In genomic region chr6:99305021-99305554, GRCh38 we compare ENCODE assay signal across 13 cellular contexts. TPM values are rescaled to one million over a fixed set of nuclear protein-coding genes. Genes with fewer than 3 reads are reported as not detected.
"Had no signal": no experiment of that assay in that cellular context is flagged by ENCODE, and none has a peak within 500 bp of the region (broad histone marks: within the 10 kb centered on the region; RNA-seq: fewer than 3 reads in every experiment).

No MANE protein-coding gene starts in this region.

- H3K27ac ChIP-seq: breast epithelium, esophagus muscularis mucosa, parathyroid adenoma, suprapubic skin had no signal

- DNase-seq: activated CD4-positive, alpha-beta memory T cell treated with anti-CD3 and anti-CD28 coated beads for 36 hours; activated effector memory CD4-positive, alpha-beta T cell treated with anti-CD3 and anti-CD28 coated beads, Interleukin-2, amount 50 U/mL, for 16 hours; activated naive CD8-positive, alpha-beta T cell treated with anti-CD3 and anti-CD28 coated beads for 36 hours; activated T-cell treated with anti-CD3 and anti-CD28 coated beads, Interleukin-2, amount 50 U/mL, for 4 hours; left colon; naive B cell; stimulated activated CD4-positive, alpha-beta T cell treated with anti-CD3 and anti-CD28 coated beads, Interleukin-2, amount 100 ng/mL, for 48 hours; stimulated activated naive CD4-positive, alpha-beta T cell treated with Interleukin-2 at 50 U/mL for 16 hours had no signal

- H3K27me3 ChIP-seq: breast epithelium, esophagus muscularis mucosa, suprapubic skin had no signal

- ATAC-seq: activated T-cell treated with anti-CD3 and anti-CD28 coated beads, Interleukin-2, amount 50 U/mL, for 4 hours; left colon had no signal

- FAIRE-seq: endometrium had no signal

- H2AFZ ChIP-seq: parathyroid adenoma had no signal

- H3K4me3 ChIP-seq: breast epithelium, esophagus muscularis mucosa, suprapubic skin had no signal

- H3K9me3 ChIP-seq: breast epithelium, esophagus muscularis mucosa, suprapubic skin had no signal

- H3K36me3 ChIP-seq: breast epithelium, suprapubic skin had no signal

- H3K79me2 ChIP-seq: parathyroid adenoma had no signal

- H3K4me1 ChIP-seq: breast epithelium, parathyroid adenoma, suprapubic skin had no signal

- H3K9ac ChIP-seq: parathyroid adenoma had no signal

RNA-seq across cellular contexts. Expression of gene FAXC, which starts 44.4 kb away (rescaled TPM):
- total RNA-seq: activated CD4-positive, alpha-beta memory T cell treated with anti-CD3 and anti-CD28 coated beads for 36 hours; activated naive CD8-positive, alpha-beta T cell treated with anti-CD3 and anti-CD28 coated beads for 36 hours; activated T-cell treated with anti-CD3 and anti-CD28 coated beads, Interleukin-2, amount 50 U/mL, for 4 hours had no signal
